Comparison of ENCODE assay signal across 1 cellular context in genomic region chr16:364595-365491, GRCh38.
TF ChIP-seq lines count a peak whose summit lies in the region.

No MANE protein-coding gene starts in this region.

TF ChIP-seq in HepG2, 621 proteins besides CTCF, POLR2A, EP300 and RAD21 (continues in another document):
- TF ChIP-seq HMGXB3 (CRISPR knock-in tag; IDR thresholded peaks at IDR 0.05; ENCODE audit: borderline replicate concordance) (no peak), ZBTB7A (CRISPR knock-in tag; IDR thresholded peaks at IDR 0.05) (peak; percentile 53; the same call in 1 of the 2 replicates), ZFX (CRISPR knock-in tag; IDR thresholded peaks at IDR 0.05; ENCODE audit: low read depth) (peak; percentile 63), ZNF558 (CRISPR knock-in tag; IDR thresholded peaks at IDR 0.05; ENCODE audit: borderline replicate concordance) (no peak), ZFP91 (CRISPR knock-in tag; IDR thresholded peaks at IDR 0.05; ENCODE audit: borderline replicate concordance) (0 out of 2 replicates have a peak, but pooled peaks have one; percentile 39), HIC2 (CRISPR knock-in tag; IDR thresholded peaks at IDR 0.05; ENCODE audit: low read depth) (peak; percentile 24; the same call in 1 of the 2 replicates), AFF4 (CRISPR knock-in tag; IDR thresholded peaks at IDR 0.05) (no peak), ZNF33A (CRISPR knock-in tag; IDR thresholded peaks at IDR 0.05; ENCODE audit: borderline replicate concordance) (no peak), ZNF280B (CRISPR knock-in tag; IDR thresholded peaks at IDR 0.05; ENCODE audit: borderline replicate concordance) (peak; percentile 52; the same call in 1 of the 2 replicates), ZNF572 (CRISPR knock-in tag; IDR thresholded peaks at IDR 0.05) (0 out of 2 replicates have a peak, but pooled peaks have one; percentile 41), ZNF605 (CRISPR knock-in tag; IDR thresholded peaks at IDR 0.05) (0 out of 2 replicates have a peak, but pooled peaks have one; percentile 28), HIVEP1 (CRISPR knock-in tag; IDR thresholded peaks at IDR 0.05) (0 out of 2 replicates have a peak, but pooled peaks have one; percentile 23), ESRRA (CRISPR knock-in tag; IDR thresholded peaks at IDR 0.05; ENCODE audit: low read depth) (0 out of 2 replicates have a peak, but pooled peaks have one; percentile 50), TFDP2 (CRISPR knock-in tag; IDR thresholded peaks at IDR 0.05) (no peak), AGO2 (optimal IDR thresholded peaks at IDR 0.05; ENCODE audit: low read depth, low read length) (peak; percentile 88), ZNF275 (CRISPR knock-in tag; IDR thresholded peaks at IDR 0.05; ENCODE audit: borderline replicate concordance) (no peak), ZNF501 (CRISPR knock-in tag; IDR thresholded peaks at IDR 0.05) (peak; percentile 46), CSRNP1 (CRISPR knock-in tag; IDR thresholded peaks at IDR 0.05) (peak; percentile 46; the same call in 1 of the 2 replicates), HNRNPL (IDR thresholded peaks at IDR 0.05; ENCODE audit: low read depth, low read length) (peak; percentile 65; the same call in 1 of the 2 replicates), ZNF619 (CRISPR knock-in tag; IDR thresholded peaks at IDR 0.05) (peak; percentile 60; the same call in 1 of the 2 replicates), ZNF274 (CRISPR knock-in tag; IDR thresholded peaks at IDR 0.05) (0 out of 2 replicates have a peak, but pooled peaks have one; percentile 21), ZNF704 (CRISPR knock-in tag; IDR thresholded peaks at IDR 0.05; ENCODE audit: borderline replicate concordance) (no peak), FOXA1 (IDR thresholded peaks at IDR 0.05) (no peak), FOXA1 (CRISPR knock-in tag; IDR thresholded peaks at IDR 0.05) (peak; percentile 58; the same call in 1 of the 2 replicates), SMAD1 (CRISPR knock-in tag; IDR thresholded peaks at IDR 0.05; ENCODE audit: borderline replicate concordance, low read depth) (peak; percentile 35; the same call in 1 of the 2 replicates), MYC (CRISPR knock-in tag; IDR thresholded peaks at IDR 0.05; ENCODE audit: borderline replicate concordance) (peak; percentile 72; the same call in 1 of the 2 replicates), TCF7L2 (IDR thresholded peaks at IDR 0.05; ENCODE audit: low read depth, low read length) (no peak), PRPF4 (IDR thresholded peaks at IDR 0.05; ENCODE audit: low read depth, low read length, poor library complexity, severe bottlenecking) (no peak), ZNF891 (CRISPR knock-in tag; IDR thresholded peaks at IDR 0.05) (0 out of 2 replicates have a peak, but pooled peaks have one; percentile 55), EEA1 (CRISPR knock-in tag; IDR thresholded peaks at IDR 0.05; ENCODE audit: borderline replicate concordance) (peak; percentile 31; the same call in 1 of the 2 replicates), ZBTB33 (CRISPR knock-in tag; IDR thresholded peaks at IDR 0.05) (0 out of 2 replicates have a peak, but pooled peaks have one; percentile 5), ATF7-NPFF (CRISPR knock-in tag; IDR thresholded peaks at IDR 0.05; ENCODE audit: low read depth) (peak; percentile 78)
